23 cellular contexts compared by ENCODE assay signal in the genomic region with DNA sequence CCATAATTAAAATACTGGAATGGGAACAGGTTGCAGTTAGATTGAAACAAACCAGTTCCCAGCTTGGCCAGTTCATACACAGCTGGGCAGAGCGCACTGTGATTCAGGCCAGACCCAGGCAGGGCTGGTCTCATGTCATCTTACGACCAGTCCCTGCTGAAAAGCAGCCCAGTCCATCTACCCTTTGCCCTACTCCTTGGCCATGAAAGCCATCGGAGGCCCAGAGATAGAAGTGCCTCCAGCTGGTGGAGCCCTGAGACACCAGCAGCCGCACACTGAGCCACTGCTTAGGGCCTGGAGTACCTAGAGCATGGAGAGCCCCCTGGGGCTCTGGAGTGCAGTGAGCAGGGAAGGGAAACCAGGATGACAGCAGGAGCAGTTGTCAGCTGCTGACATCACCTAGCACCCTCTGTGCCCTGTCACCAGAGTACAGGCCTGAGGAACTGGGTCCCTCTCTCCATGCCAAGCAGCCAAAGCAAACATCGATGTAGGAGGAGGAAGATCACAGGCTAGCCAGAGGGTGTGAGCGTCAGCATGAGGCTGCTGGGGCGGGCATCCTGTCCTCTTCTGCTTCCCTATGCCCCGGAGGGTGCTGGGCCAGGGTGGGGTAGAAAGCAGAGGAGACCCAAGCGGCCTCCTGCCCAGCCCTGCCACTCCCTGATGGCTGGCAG. TPM values are rescaled to one million over a fixed set of nuclear protein-coding genes. Genes with fewer than 3 reads are reported as not detected.
A peak's percentile ranks its signal among the peaks of the same experiment; 100 is the strongest.
DNase-seq lines count a peak whose midpoint lies in the region; ATAC-seq and TF ChIP-seq lines count a peak whose summit lies in the region.
"Had no signal": no experiment of that assay in that cellular context is flagged by ENCODE, and none has a peak within 500 bp of the region (broad histone marks: within the 10 kb centered on the region; RNA-seq: fewer than 3 reads in every experiment).

No MANE protein-coding gene starts in this region.

- H3K27me3 ChIP-seq in breast epithelium (no peaks in the 10 kb centered on the region), liver (ENCODE audit: control insufficient read depth in 4 of 4, insufficient read depth in 4 of 4, low read length in 3 of 4) (no peaks in the 10 kb centered on the region)
- H3K27me3 ChIP-seq: BLaER1 had no signal

- H3K27ac ChIP-seq in breast epithelium (peak overlapping the region; percentile 49 to 62), liver (ENCODE audit: low read depth in 1 of 2, low read length in 2 of 2) (peak overlapping the region; percentile 29 to 79)
- H3K27ac ChIP-seq: BLaER1, RWPE1 had no signal

- no TSS peak for BruUV-seq in MCF 10A (replicated peaks; lab: Mats Ljungman, UMichigan)

- H3K9me3 Mint-ChIP-seq in MCF 10A (ENCODE audit: unreplicated experiment) = no peaks in the 10 kb centered on the region
- H3K9me3 Mint-ChIP-seq in activated naive CD4-positive, alpha-beta T cell treated with anti-CD3 and anti-CD28 coated beads, Interleukin-2, amount 10 ng/mL, durations not matched to agents 7 days and 5 days = no peaks in the 10 kb centered on the region

- peaks cover 23% of the 10 kb centered on the region for H3K4me1 Mint-ChIP-seq in MCF 10A (ENCODE audit: insufficient read depth, unreplicated experiment)
- H3K4me1 Mint-ChIP-seq in activated naive CD4-positive, alpha-beta T cell treated with anti-CD3 and anti-CD28 coated beads, Interleukin-2, amount 10 ng/mL, durations not matched to agents 7 days and 5 days = peaks cover 13% of the 10 kb centered on the region

- H3K9me3 ChIP-seq in breast epithelium (no peaks in the 10 kb centered on the region), liver (ENCODE audit: control insufficient read depth in 4 of 4, low read length in 3 of 4) (no peaks in the 10 kb centered on the region)

- ATAC-seq in esophagus mucosa = peak; percentile 50
- no peak for ATAC-seq in GM18858 (IDR thresholded peaks at IDR 0.05; ENCODE audit: unreplicated experiment)
- ATAC-seq: T-cell had no signal

- H3K27me3 Mint-ChIP-seq in MCF 10A (ENCODE audit: insufficient read depth, unreplicated experiment) = no peaks in the 10 kb centered on the region
- H3K27me3 Mint-ChIP-seq in activated naive CD4-positive, alpha-beta T cell treated with anti-CD3 and anti-CD28 coated beads, Interleukin-2, amount 10 ng/mL, durations not matched to agents 7 days and 5 days = peaks cover 12% of the 10 kb centered on the region

- CTCF ChIA-PET in MCF 10A (lab: Yijun Ruan, JAX) = interaction anchor here (0.6 to 2.1 kb wide), 3 partner anchors 9 to 162 kb away, joined by 3 to 10 read pairs (median 3); no protein-coding TSS in a partner anchor
- CTCF ChIA-PET in activated naive CD4-positive, alpha-beta T cell treated with anti-CD3 and anti-CD28 coated beads, Interleukin-2, amount 10 ng/mL, durations not matched to agents 7 days and 5 days (lab: Charles Lee) = interaction anchor here (1.1 to 2.9 kb wide), 2 partner anchors 176 to 179 kb away, joined by 3 to 13 read pairs; no protein-coding TSS in a partner anchor

- H3K9ac ChIP-seq in liver (ENCODE audit: low read depth in 1 of 2, low read length in 2 of 2) = peak overlapping the region in 1 of 2 donors; percentile 36
- H3K9ac ChIP-seq: BLaER1 had no signal

- no peaks in the 10 kb centered on the region for H3K36me3 Mint-ChIP-seq in MCF 10A (ENCODE audit: insufficient read depth, unreplicated experiment)
- H3K36me3 Mint-ChIP-seq in activated naive CD4-positive, alpha-beta T cell treated with anti-CD3 and anti-CD28 coated beads, Interleukin-2, amount 10 ng/mL, durations not matched to agents 7 days and 5 days = no peaks in the 10 kb centered on the region
- H3K36me3 Mint-ChIP-seq: T-cell had no signal

- in situ Hi-C loops in GM13977 (cut with MboI; ENCODE audit: low pct_unique_long_range_greater_than_20kb, low sequenced_read_pairs, unreplicated experiment) = loop anchor here (25.0 kb wide), 1 partner anchor 127 kb away; a partner anchor contains a TSS

- H3K36me3 ChIP-seq in breast epithelium = no peaks in the 10 kb centered on the region
- no peaks in the 10 kb centered on the region for H3K36me3 ChIP-seq in liver (ENCODE audit: control insufficient read depth in 4 of 4, insufficient read depth in 3 of 4, low read depth in 1 of 4, low read length in 3 of 4)
- H3K36me3 ChIP-seq: BLaER1 had no signal

- POLR2A ChIA-PET in MCF 10A (lab: Yijun Ruan, JAX) = interaction anchor here (0.6 to 1.2 kb wide), 2 partner anchors 113 to 142 kb away, joined by 3 read pairs; no protein-coding TSS in a partner anchor

- WGBS in liver = 37% methylated on average over 9 of the region's 9 CpGs

- no peak for TF ChIP-seq CTCF in breast epithelium (IDR thresholded peaks at IDR 0.05)
- no peak for TF ChIP-seq CTCF in MCF 10A (IDR thresholded peaks at IDR 0.05; ENCODE audit: unreplicated experiment)
- no peak for TF ChIP-seq CTCF in liver (IDR thresholded peaks at IDR 0.05; ENCODE audit: low read depth, low read length, missing input control)
- no peak for TF ChIP-seq CTCF in GM13977 (IDR thresholded peaks at IDR 0.05; ENCODE audit: extremely low read depth, insufficient read depth, missing control alignments)

- no peak for TF ChIP-seq POLR2A in breast epithelium (IDR thresholded peaks at IDR 0.05)

- H3K4me3 ChIP-seq in breast epithelium = no peak overlapping the region
- no peak overlapping the region for H3K4me3 ChIP-seq in liver (ENCODE audit: low read depth in 1 of 3, low read length in 3 of 3)
- H3K4me3 ChIP-seq: BLaER1, smooth muscle cell had no signal

- intact Hi-C loops in breast epithelium (cut with DNase I; ENCODE audit: low total_unique reads) (no loop called here), MCF 10A (cut with micrococcal nuclease) (loop anchor here (10.0 kb wide), 2 partner anchors 149 to 699 kb away; a partner anchor contains a TSS)

- no peak overlapping the region for H3K27ac Mint-ChIP-seq in MCF 10A (ENCODE audit: low read depth, unreplicated experiment)
- no peak overlapping the region for H3K27ac Mint-ChIP-seq in activated naive CD4-positive, alpha-beta T cell treated with anti-CD3 and anti-CD28 coated beads, Interleukin-2, amount 10 ng/mL, durations not matched to agents 7 days and 5 days
- H3K27ac Mint-ChIP-seq: activated CD4-positive, alpha-beta T cell treated with anti-CD3 and anti-CD28 coated beads, Interleukin-2, amount 10 ng/mL, durations not matched to agents 7 days and 5 days; progenitor cell of endocrine pancreas; T-cell had no signal

- no peak overlapping the region for H3K4me3 Mint-ChIP-seq in MCF 10A (ENCODE audit: unreplicated experiment)
- H3K4me3 Mint-ChIP-seq in activated naive CD4-positive, alpha-beta T cell treated with anti-CD3 and anti-CD28 coated beads, Interleukin-2, amount 10 ng/mL, durations not matched to agents 7 days and 5 days = no peak overlapping the region
- H3K4me3 Mint-ChIP-seq: activated CD4-positive, alpha-beta T cell treated with anti-CD3 and anti-CD28 coated beads, Interleukin-2, amount 10 ng/mL, durations not matched to agents 7 days and 5 days; T-cell had no signal

- H3K4me1 ChIP-seq in breast epithelium (no peaks in the 10 kb centered on the region), liver (ENCODE audit: control insufficient read depth in 4 of 4, insufficient read depth in 4 of 4, low read length in 3 of 4) (peaks cover 12 to 81% (median 70%) of the 10 kb centered on the region in 4 donors)

- TF ChIP-seq RAD21 in liver (IDR thresholded peaks at IDR 0.05) = peak; percentile 21 to 27

- DNase-seq in breast epithelium (ENCODE audit: low spot score in 2 of 2) (peak; percentile 56 to 80), MCF 10A (ENCODE audit: unreplicated experiment) (no peak), ureter (ENCODE audit: low spot score) (peak; percentile 48), GM13977 (ENCODE audit: low spot score) (no peak)
- DNase-seq in activated naive CD4-positive, alpha-beta T cell treated with anti-CD3 and anti-CD28 coated beads, Interleukin-2, amount 10 ng/mL, durations not matched to agents 7 days and 5 days = no peak
- DNase-seq: activated CD4-positive, alpha-beta T cell treated with anti-CD3 and anti-CD28 coated beads, Interleukin-2, amount 10 ng/mL, durations not matched to agents 7 days and 5 days; activated gamma-delta T cell treated with Interleukin-2 at 50 U/mL for 16 hours; cerebellar nuclear complex; GOT3; head of caudate nucleus; Kasumi-1; NK-92 treated with Interleukin-12 subunit alpha and Interleukin-12 subunit beta, amount 100 ng/mL, for 24 hours; stimulated activated CD4-positive, alpha-beta T cell treated with anti-CD3 and anti-CD28 coated beads, Interleukin-4, amount 100 ng/mL, for 24 hours; T-cell had no signal

TF ChIP-seq in liver, 16 proteins besides CTCF, POLR2A, EP300 and RAD21 (continues in another document):
- TF ChIP-seq YY1 (IDR thresholded peaks at IDR 0.05) (no peak), RXRA (IDR thresholded peaks at IDR 0.05) (peak in 1 of 2 donors; percentile 79), TAF1 (conservative IDR thresholded peaks at IDR 0.05) (no peak), HNF4G (IDR thresholded peaks at IDR 0.05) (no peak), SP1 (IDR thresholded peaks at IDR 0.05) (peak; percentile 8)
- TF ChIP-seq, protein P1, sequence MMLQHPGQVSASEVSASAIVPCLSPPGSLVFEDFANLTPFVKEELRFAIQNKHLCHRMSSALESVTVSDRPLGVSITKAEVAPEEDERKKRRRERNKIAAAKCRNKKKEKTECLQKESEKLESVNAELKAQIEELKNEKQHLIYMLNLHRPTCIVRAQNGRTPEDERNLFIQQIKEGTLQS (IDR thresholded peaks at IDR 0.05) = no peak
- TF ChIP-seq, protein P2, sequence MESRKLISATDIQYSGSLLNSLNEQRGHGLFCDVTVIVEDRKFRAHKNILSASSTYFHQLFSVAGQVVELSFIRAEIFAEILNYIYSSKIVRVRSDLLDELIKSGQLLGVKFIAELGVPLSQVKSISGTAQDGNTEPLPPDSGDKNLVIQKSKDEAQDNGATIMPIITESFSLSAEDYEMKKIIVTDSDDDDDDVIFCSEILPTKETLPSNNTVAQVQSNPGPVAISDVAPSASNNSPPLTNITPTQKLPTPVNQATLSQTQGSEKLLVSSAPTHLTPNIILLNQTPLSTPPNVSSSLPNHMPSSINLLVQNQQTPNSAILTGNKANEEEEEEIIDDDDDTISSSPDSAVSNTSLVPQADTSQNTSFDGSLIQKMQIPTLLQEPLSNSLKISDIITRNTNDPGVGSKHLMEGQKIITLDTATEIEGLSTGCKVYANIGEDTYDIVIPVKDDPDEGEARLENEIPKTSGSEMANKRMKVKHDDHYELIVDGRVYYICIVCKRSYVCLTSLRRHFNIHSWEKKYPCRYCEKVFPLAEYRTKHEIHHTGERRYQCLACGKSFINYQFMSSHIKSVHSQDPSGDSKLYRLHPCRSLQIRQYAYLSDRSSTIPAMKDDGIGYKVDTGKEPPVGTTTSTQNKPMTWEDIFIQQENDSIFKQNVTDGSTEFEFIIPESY (IDR thresholded peaks at IDR 0.05) = peak; percentile 15

RNA-seq across cellular contexts. Expression of a gene that starts 34.2 kb away (rescaled TPM):
- 10 to 100 TPM in 2 of 3 donors, not detected in 1; 19.3 to 30.1 TPM for total RNA-seq in breast epithelium
- 3.1 and 3.8 TPM in 2 replicates for total RNA-seq in MCF 10A (2022)
- 10.8 TPM for total RNA-seq in esophagus mucosa
- total RNA-seq in liver = 1 to 10 TPM in 1 of 2 donors, under 1 TPM in 1; 0.61 to 1.0 TPM
- polyA plus RNA-seq in liver = under 1 TPM; 0.21 to 0.76 TPM
- 12.1 TPM for total RNA-seq in ureter
- total RNA-seq: A673; activated CD4-positive, alpha-beta T cell treated with anti-CD3 and anti-CD28 coated beads, Interleukin-2, amount 10 ng/mL, durations not matched to agents 7 days and 5 days had no signal
- polyA plus RNA-seq: neural cell had no signal

RNA-seq across cellular contexts. Expression of a gene that starts 49.8 kb away (rescaled TPM):
- 10 to 100 TPM in 1 of 3 donors, 1 to 10 TPM in 1, not detected in 1; 7.2 to 31.3 TPM for total RNA-seq in breast epithelium
- 0.91 and 1.6 TPM in 2 replicates for total RNA-seq in MCF 10A (2022)
- 15.2 TPM for total RNA-seq in esophagus mucosa
- total RNA-seq in liver = 1 to 10 TPM in 1 of 2 donors, under 1 TPM in 1; 0.75 to 5.0 TPM
- polyA plus RNA-seq in liver = 1 to 10 TPM in 1 of 2 donors, under 1 TPM in 1; 0.80 to 1.7 TPM
- total RNA-seq in ureter = 12.0 TPM
- total RNA-seq: A673; activated CD4-positive, alpha-beta T cell treated with anti-CD3 and anti-CD28 coated beads, Interleukin-2, amount 10 ng/mL, durations not matched to agents 7 days and 5 days had no signal
- polyA plus RNA-seq: neural cell had no signal

Comparison
In these comparisons a context has a peak if more than half of its experiments do, and no peak if none do; other contexts are left out.
1. DNase-seq: peak in breast epithelium (2 of 2) and ureter (single experiment); none in MCF 10A (single experiment), GM13977 (single experiment) and activated naive CD4-positive, alpha-beta T cell treated with anti-CD3 and anti-CD28 coated beads, Interleukin-2, amount 10 ng/mL, durations not matched to agents 7 days and 5 days (single experiment).